In genomic region chr13:26459276-26460131, GRCh38 we compare ENCODE assay signal across 17 cellular contexts.
DNase-seq lines count a peak whose midpoint lies in the region; ATAC-seq and TF ChIP-seq lines count a peak whose summit lies in the region.
"Had no signal": no experiment of that assay in that cellular context is flagged by ENCODE, and none has a peak within 500 bp of the region (broad histone marks: within the 10 kb centered on the region; RNA-seq: fewer than 3 reads in every experiment).

No MANE protein-coding gene starts in this region.

- H3K27me3 ChIP-seq in esophagus muscularis mucosa = no peaks in the 10 kb centered on the region
- H3K27me3 ChIP-seq: cardiac muscle cell had no signal

- peak overlapping the region in 2 of 4 donors; percentile 40 to 65 for H3K27ac ChIP-seq in esophagus muscularis mucosa (replicated peaks in 1 of 4)
- H3K27ac ChIP-seq: cardiac muscle cell, parathyroid adenoma had no signal

- no peak overlapping the region for H3K4me3 Mint-ChIP-seq in nephron
- no peak overlapping the region for H3K4me3 Mint-ChIP-seq in activated naive CD4-positive, alpha-beta T cell treated with anti-CD3 and anti-CD28 coated beads, Interleukin-2, amount 10 ng/mL, durations not matched to agents 7 days and 5 days
- H3K4me3 Mint-ChIP-seq: CD8-positive, alpha-beta memory T cell had no signal

- CTCF ChIA-PET in activated naive CD4-positive, alpha-beta T cell treated with anti-CD3 and anti-CD28 coated beads, Interleukin-2, amount 10 ng/mL, durations not matched to agents 7 days and 5 days (lab: Charles Lee) = interaction anchor here (1.0 kb wide), 1 partner anchor 22 kb away, joined by 3 read pairs; no protein-coding TSS in a partner anchor

- no peaks in the 10 kb centered on the region for H3K36me3 Mint-ChIP-seq in nephron (ENCODE audit: low read depth)
- no peaks in the 10 kb centered on the region for H3K36me3 Mint-ChIP-seq in activated naive CD4-positive, alpha-beta T cell treated with anti-CD3 and anti-CD28 coated beads, Interleukin-2, amount 10 ng/mL, durations not matched to agents 7 days and 5 days
- H3K36me3 Mint-ChIP-seq: CD8-positive, alpha-beta memory T cell had no signal

- TF ChIP-seq CTCF in esophagus muscularis mucosa (IDR thresholded peaks at IDR 0.05) (no peak), nephron (IDR thresholded peaks at IDR 0.05; ENCODE audit: unreplicated experiment in 3 of 3) (no peak)

- H3K36me3 ChIP-seq in esophagus muscularis mucosa = no peaks in the 10 kb centered on the region
- H3K36me3 ChIP-seq: cardiac muscle cell had no signal

- peaks cover 8% of the 10 kb centered on the region for H3K27me3 Mint-ChIP-seq in nephron (ENCODE audit: low read depth)
- peaks cover 18% of the 10 kb centered on the region for H3K27me3 Mint-ChIP-seq in activated naive CD4-positive, alpha-beta T cell treated with anti-CD3 and anti-CD28 coated beads, Interleukin-2, amount 10 ng/mL, durations not matched to agents 7 days and 5 days

- H3K27ac Mint-ChIP-seq in nephron = peak overlapping the region in 2 of 3 experiments; percentile 19 to 59
- H3K27ac Mint-ChIP-seq in activated naive CD4-positive, alpha-beta T cell treated with anti-CD3 and anti-CD28 coated beads, Interleukin-2, amount 10 ng/mL, durations not matched to agents 7 days and 5 days = no peak overlapping the region
- H3K27ac Mint-ChIP-seq: CD8-positive, alpha-beta memory T cell had no signal

- no peak for TF ChIP-seq POLR2A in esophagus muscularis mucosa (IDR thresholded peaks at IDR 0.05; ENCODE audit: low read depth)

- H3K9me3 Mint-ChIP-seq in nephron = no peaks in the 10 kb centered on the region
- no peaks in the 10 kb centered on the region for H3K9me3 Mint-ChIP-seq in activated naive CD4-positive, alpha-beta T cell treated with anti-CD3 and anti-CD28 coated beads, Interleukin-2, amount 10 ng/mL, durations not matched to agents 7 days and 5 days
- H3K9me3 Mint-ChIP-seq: CD8-positive, alpha-beta memory T cell had no signal

- no peaks in the 10 kb centered on the region for H3K9me3 ChIP-seq in esophagus muscularis mucosa

- H3K4me1 Mint-ChIP-seq in nephron = peaks cover 20% of the 10 kb centered on the region
- H3K4me1 Mint-ChIP-seq in activated naive CD4-positive, alpha-beta T cell treated with anti-CD3 and anti-CD28 coated beads, Interleukin-2, amount 10 ng/mL, durations not matched to agents 7 days and 5 days = no peaks in the 10 kb centered on the region
- H3K4me1 Mint-ChIP-seq: CD8-positive, alpha-beta memory T cell had no signal

- no peak overlapping the region for H3K4me3 ChIP-seq in esophagus muscularis mucosa
- H3K4me3 ChIP-seq: cardiac muscle cell had no signal

- ATAC-seq in Right ventricle myocardium inferior (peak; percentile 74), HG03565 (IDR thresholded peaks at IDR 0.05; ENCODE audit: unreplicated experiment) (no peak)

- H3K4me1 ChIP-seq in esophagus muscularis mucosa = peaks cover 0 to 11% (median 3%) of the 10 kb centered on the region in 4 donors
- H3K4me1 ChIP-seq: parathyroid adenoma had no signal

- TF ChIP-seq EP300 in esophagus muscularis mucosa (IDR thresholded peaks at IDR 0.05) = no peak

- intact Hi-C loops in Right ventricle myocardium inferior (cut with DNase I) = loop anchor here (5.0 kb wide), 1 partner anchor 37 kb away; no protein-coding TSS in a partner anchor
- intact Hi-C loops in cardiac septum (cut with DNase I) = no loop called here
- intact Hi-C loops in esophagus muscularis mucosa (cut with DNase I) = no loop called here

- 70% methylated on average over 8 of the region's 9 CpGs for WGBS in esophagus muscularis mucosa

- DNase-seq in Right ventricle myocardium inferior (ENCODE audit: missing footprints) (peak; percentile 80), cardiac septum (ENCODE audit: low spot score) (no peak), esophagus muscularis mucosa (ENCODE audit: extremely low spot score) (peak; percentile 75), hypothalamus (lab: John Stamatoyannopoulos, UW) (no peak), NCI-H446 (lab: John Stamatoyannopoulos, UW) (no peak)
- no peak for DNase-seq in activated naive CD4-positive, alpha-beta T cell treated with anti-CD3 and anti-CD28 coated beads, Interleukin-2, amount 10 ng/mL, durations not matched to agents 7 days and 5 days
- DNase-seq: activated naive CD4-positive, alpha-beta T cell treated with anti-CD3 and anti-CD28 coated beads, Interleukin-2, amount 50 U/mL, for 16 hours; CD8-positive, alpha-beta memory T cell; GF-D8; glutamatergic neuron; kidney glomerular epithelial cell; NCI-H1048; NCI-H2171 had no signal

Comparison
In these comparisons a context has a peak if more than half of its experiments do, and no peak if none do; other contexts are left out.
1. DNase-seq: peak in Right ventricle myocardium inferior (single experiment) and esophagus muscularis mucosa (single experiment); none in cardiac septum (single experiment), hypothalamus (0 of 51), NCI-H446 (0 of 2) and activated naive CD4-positive, alpha-beta T cell treated with anti-CD3 and anti-CD28 coated beads, Interleukin-2, amount 10 ng/mL, durations not matched to agents 7 days and 5 days (single experiment).